Comparison of ENCODE assay signal across 12 cellular contexts in the genomic region with DNA sequence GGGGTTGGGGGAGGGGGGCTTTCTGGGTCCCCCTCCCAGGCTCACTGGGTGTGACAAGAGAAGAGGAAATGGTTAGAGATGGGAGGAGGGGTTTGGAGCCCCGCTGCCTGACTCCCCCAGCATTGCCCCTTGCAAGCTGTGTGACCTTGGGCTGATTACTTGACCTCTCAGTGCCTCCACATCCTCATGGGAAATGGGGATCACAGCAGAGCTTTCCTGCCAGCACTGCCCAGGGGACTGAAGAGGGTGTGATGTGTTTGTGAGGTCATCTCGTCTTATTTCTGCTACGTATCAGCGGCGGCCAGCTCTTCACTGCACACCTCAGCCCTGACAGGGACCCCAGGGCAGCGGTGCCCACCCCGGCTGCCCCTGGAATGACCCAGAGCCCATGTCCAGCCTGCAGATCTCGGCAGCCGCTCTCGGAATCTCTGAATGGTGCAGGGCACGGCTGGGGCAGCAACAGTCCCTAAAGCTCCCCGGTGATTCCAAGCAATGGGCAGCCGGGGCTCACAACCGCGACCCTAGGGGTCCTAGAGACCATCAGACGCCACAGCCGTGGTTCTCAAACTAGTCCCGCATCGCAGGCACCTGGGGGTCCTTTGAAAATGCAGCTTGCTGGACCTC. TPM values are rescaled to one million over a fixed set of nuclear protein-coding genes. Genes with fewer than 3 reads are reported as not detected.
DNase-seq lines count a peak whose midpoint lies in the region; ATAC-seq and TF ChIP-seq lines count a peak whose summit lies in the region.
"Had no signal": no experiment of that assay in that cellular context is flagged by ENCODE, and none has a peak within 500 bp of the region (broad histone marks: within the 10 kb centered on the region; RNA-seq: fewer than 3 reads in every experiment).

No MANE protein-coding gene starts in this region.

- DNase-seq in AG08396 (ENCODE audit: low spot score) (peak; percentile 13), foreskin fibroblast (no peak), omental fat pad (ENCODE audit: low spot score) (no peak), NCI-H1105 treated with DMSO at 0.1 percent for 48 hours (lab: John Stamatoyannopoulos, UW) (no peak), thyroid gland (no peak), foreskin keratinocyte (no peak), NCI-H2029 (lab: John Stamatoyannopoulos, UW) (no peak)

- TF ChIP-seq POLR2A in thyroid gland (IDR thresholded peaks at IDR 0.05) = no peak

- H3K4me1 ChIP-seq in thyroid gland (peaks cover 14 to 24% of the 10 kb centered on the region in 2 donors), foreskin keratinocyte (no peaks in the 10 kb centered on the region)

- no peaks in the 10 kb centered on the region for H3K9me3 ChIP-seq in thyroid gland

- H3K27ac ChIP-seq in thyroid gland = no peak overlapping the region
- no peak overlapping the region for H3K27ac ChIP-seq in foreskin keratinocyte
- H3K27ac ChIP-seq: C4-2B had no signal

- intact Hi-C loops in thyroid gland (cut with DNase I) = loop anchor here (2.0 to 10.0 kb wide), 2 partner anchors 84 to 202 kb away; no protein-coding TSS in a partner anchor

- H3K27me3 ChIP-seq in thyroid gland (peaks cover 12% of the 10 kb centered on the region), foreskin keratinocyte (peaks cover 17% of the 10 kb centered on the region)

- no peak for TF ChIP-seq CTCF in foreskin fibroblast (IDR thresholded peaks at IDR 0.05; ENCODE audit: low read depth, low read length)
- no peak for TF ChIP-seq CTCF in omental fat pad (IDR thresholded peaks at IDR 0.05)
- no peak for TF ChIP-seq CTCF in thyroid gland (IDR thresholded peaks at IDR 0.05)
- TF ChIP-seq CTCF in foreskin keratinocyte (conservative IDR thresholded peaks at IDR 0.05) = no peak

- ATAC-seq in SK-N-SH treated with all-trans-retinoic acid at 6 μM for 48 hours = peak; percentile 51
- peak; percentile 7 for ATAC-seq in omental fat pad (ENCODE audit: low FRiP score)
- ATAC-seq in foreskin keratinocyte = no peak

- WGBS in thyroid gland, 2 donors = 11 to 40% methylated on average over 6 to 8 of the region's 19 CpGs

- H3K4me3 ChIP-seq in foreskin fibroblast (ENCODE audit: low read depth in 1 of 2, low read length in 2 of 2) (peak overlapping the region; percentile 40 to 50), thyroid gland (replicated peaks in 1 of 3) (peak overlapping the region in 1 of 3 donors; percentile 1)
- H3K4me3 ChIP-seq: lung had no signal

- no peaks in the 10 kb centered on the region for H3K36me3 ChIP-seq in thyroid gland

TF ChIP-seq in SK-N-SH treated with all-trans-retinoic acid at 6 μM for 48 hours, 23 proteins besides CTCF, POLR2A, EP300 and RAD21:
- TF ChIP-seq GLIS3 (CRISPR knock-in tag; IDR thresholded peaks at IDR 0.05) (no peak), OSR1 (CRISPR knock-in tag; IDR thresholded peaks at IDR 0.05) (no peak), ZC3H10 (CRISPR knock-in tag; IDR thresholded peaks at IDR 0.05) (no peak), ESRRG (CRISPR knock-in tag; IDR thresholded peaks at IDR 0.05) (no peak), CSDC2 (CRISPR knock-in tag; IDR thresholded peaks at IDR 0.05) (no peak), TCF4 (CRISPR knock-in tag; IDR thresholded peaks at IDR 0.05; ENCODE audit: borderline replicate concordance) (no peak), ZNF8 (CRISPR knock-in tag; IDR thresholded peaks at IDR 0.05) (no peak), ZNF565 (CRISPR knock-in tag; conservative IDR thresholded peaks at IDR 0.05; ENCODE audit: low read depth) (no peak), ZNF70 (CRISPR knock-in tag; IDR thresholded peaks at IDR 0.05) (no peak)
- TF ChIP-seq, protein P1, sequence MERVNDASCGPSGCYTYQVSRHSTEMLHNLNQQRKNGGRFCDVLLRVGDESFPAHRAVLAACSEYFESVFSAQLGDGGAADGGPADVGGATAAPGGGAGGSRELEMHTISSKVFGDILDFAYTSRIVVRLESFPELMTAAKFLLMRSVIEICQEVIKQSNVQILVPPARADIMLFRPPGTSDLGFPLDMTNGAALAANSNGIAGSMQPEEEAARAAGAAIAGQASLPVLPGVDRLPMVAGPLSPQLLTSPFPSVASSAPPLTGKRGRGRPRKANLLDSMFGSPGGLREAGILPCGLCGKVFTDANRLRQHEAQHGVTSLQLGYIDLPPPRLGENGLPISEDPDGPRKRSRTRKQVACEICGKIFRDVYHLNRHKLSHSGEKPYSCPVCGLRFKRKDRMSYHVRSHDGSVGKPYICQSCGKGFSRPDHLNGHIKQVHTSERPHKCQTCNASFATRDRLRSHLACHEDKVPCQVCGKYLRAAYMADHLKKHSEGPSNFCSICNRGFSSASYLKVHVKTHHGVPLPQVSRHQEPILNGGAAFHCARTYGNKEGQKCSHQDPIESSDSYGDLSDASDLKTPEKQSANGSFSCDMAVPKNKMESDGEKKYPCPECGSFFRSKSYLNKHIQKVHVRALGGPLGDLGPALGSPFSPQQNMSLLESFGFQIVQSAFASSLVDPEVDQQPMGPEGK (CRISPR knock-in tag; IDR thresholded peaks at IDR 0.05; ENCODE audit: borderline replicate concordance) = no peak
- TF ChIP-seq, protein P2, sequence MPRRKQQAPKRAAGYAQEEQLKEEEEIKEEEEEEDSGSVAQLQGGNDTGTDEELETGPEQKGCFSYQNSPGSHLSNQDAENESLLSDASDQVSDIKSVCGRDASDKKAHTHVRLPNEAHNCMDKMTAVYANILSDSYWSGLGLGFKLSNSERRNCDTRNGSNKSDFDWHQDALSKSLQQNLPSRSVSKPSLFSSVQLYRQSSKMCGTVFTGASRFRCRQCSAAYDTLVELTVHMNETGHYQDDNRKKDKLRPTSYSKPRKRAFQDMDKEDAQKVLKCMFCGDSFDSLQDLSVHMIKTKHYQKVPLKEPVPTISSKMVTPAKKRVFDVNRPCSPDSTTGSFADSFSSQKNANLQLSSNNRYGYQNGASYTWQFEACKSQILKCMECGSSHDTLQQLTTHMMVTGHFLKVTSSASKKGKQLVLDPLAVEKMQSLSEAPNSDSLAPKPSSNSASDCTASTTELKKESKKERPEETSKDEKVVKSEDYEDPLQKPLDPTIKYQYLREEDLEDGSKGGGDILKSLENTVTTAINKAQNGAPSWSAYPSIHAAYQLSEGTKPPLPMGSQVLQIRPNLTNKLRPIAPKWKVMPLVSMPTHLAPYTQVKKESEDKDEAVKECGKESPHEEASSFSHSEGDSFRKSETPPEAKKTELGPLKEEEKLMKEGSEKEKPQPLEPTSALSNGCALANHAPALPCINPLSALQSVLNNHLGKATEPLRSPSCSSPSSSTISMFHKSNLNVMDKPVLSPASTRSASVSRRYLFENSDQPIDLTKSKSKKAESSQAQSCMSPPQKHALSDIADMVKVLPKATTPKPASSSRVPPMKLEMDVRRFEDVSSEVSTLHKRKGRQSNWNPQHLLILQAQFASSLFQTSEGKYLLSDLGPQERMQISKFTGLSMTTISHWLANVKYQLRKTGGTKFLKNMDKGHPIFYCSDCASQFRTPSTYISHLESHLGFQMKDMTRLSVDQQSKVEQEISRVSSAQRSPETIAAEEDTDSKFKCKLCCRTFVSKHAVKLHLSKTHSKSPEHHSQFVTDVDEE (CRISPR knock-in tag; IDR thresholded peaks at IDR 0.05) = no peak
- TF ChIP-seq, protein P3, sequence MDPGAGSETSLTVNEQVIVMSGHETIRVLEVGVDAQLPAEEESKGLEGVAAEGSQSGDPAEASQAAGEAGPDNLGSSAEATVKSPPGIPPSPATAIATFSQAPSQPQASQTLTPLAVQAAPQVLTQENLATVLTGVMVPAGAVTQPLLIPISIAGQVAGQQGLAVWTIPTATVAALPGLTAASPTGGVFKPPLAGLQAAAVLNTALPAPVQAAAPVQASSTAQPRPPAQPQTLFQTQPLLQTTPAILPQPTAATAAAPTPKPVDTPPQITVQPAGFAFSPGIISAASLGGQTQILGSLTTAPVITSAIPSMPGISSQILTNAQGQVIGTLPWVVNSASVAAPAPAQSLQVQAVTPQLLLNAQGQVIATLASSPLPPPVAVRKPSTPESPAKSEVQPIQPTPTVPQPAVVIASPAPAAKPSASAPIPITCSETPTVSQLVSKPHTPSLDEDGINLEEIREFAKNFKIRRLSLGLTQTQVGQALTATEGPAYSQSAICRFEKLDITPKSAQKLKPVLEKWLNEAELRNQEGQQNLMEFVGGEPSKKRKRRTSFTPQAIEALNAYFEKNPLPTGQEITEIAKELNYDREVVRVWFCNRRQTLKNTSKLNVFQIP (CRISPR knock-in tag; IDR thresholded peaks at IDR 0.05; ENCODE audit: borderline replicate concordance, low read depth) = no peak

RNA-seq across cellular contexts. Expression of a gene that starts 8.4 kb away (rescaled TPM):
- total RNA-seq in omental fat pad = 1 to 10 TPM in 3 of 4 donors, under 1 TPM in 1; 0.93 to 3.0 (median 1.7) TPM
- total RNA-seq in thyroid gland = 1 to 10 TPM; 1.3 to 1.5 (median 1.5) TPM
- total RNA-seq in foreskin keratinocyte = 0.07 and 0.10 TPM in 2 replicates
- polyA plus RNA-seq in foreskin keratinocyte = 0.03 TPM in 2 replicates
- total RNA-seq: SK-MEL-5 had no signal

RNA-seq across cellular contexts. Expression of a gene that starts 15.9 kb away (rescaled TPM):
- total RNA-seq in omental fat pad (1 to 10 TPM in 2 of 4 donors, under 1 TPM in 2; 0.72 to 3.5 (median 1.0) TPM), thyroid gland (10 to 100 TPM in 3 of 4 donors, 1 to 10 TPM in 1; 8.9 to 33.8 (median 19.5) TPM), foreskin keratinocyte (1.4 TPM in 2 replicates)
- 0.71 and 0.88 TPM in 2 replicates for polyA plus RNA-seq in foreskin keratinocyte

RNA-seq across cellular contexts. Expression of a gene that starts 58.6 kb away (rescaled TPM):
- total RNA-seq in omental fat pad (not detected), thyroid gland (under 1 TPM in 1 of 4 donors, not detected in 3; 0.11 TPM), foreskin keratinocyte (not detected in 2 replicates)
- not detected in 2 replicates for polyA plus RNA-seq in foreskin keratinocyte
- total RNA-seq: dermis microvascular lymphatic vessel endothelial cell, SK-MEL-5 had no signal
